In genomic region chr7:54339074-54339473, GRCh38 we compare ENCODE assay signal across 20 cellular contexts.
A peak's percentile ranks its signal among the peaks of the same experiment; 100 is the strongest.
DNase-seq lines count a peak whose midpoint lies in the region; ATAC-seq and TF ChIP-seq lines count a peak whose summit lies in the region.
"Had no signal": no experiment of that assay in that cellular context is flagged by ENCODE, and none has a peak within 500 bp of the region (broad histone marks: within the 10 kb centered on the region; RNA-seq: fewer than 3 reads in every experiment).

No MANE protein-coding gene starts in this region.

- H3K4me3 Mint-ChIP-seq in activated naive CD8-positive, alpha-beta T cell treated with anti-CD3 and anti-CD28 coated beads for 36 hours = no peak overlapping the region
- H3K4me3 Mint-ChIP-seq: activated naive CD8-positive, alpha-beta T cell treated with anti-CD3 and anti-CD28 coated beads, Interleukin-2, amount 10 ng/mL, durations not matched to agents 7 days and 5 days had no signal

- H3K4me3 ChIP-seq in AG10803 (ENCODE audit: low read length) (no peak overlapping the region), fibroblast of the aortic adventitia (ENCODE audit: low read depth, low read length) (no peak overlapping the region)
- H3K4me3 ChIP-seq: BLaER1 treated with 17β-estradiol and CSF1 and Interleukin-3, amounts not matched to agents 10 nM and 100 nM had no signal

- no peak for ATAC-seq in GM18907 (IDR thresholded peaks at IDR 0.05; ENCODE audit: unreplicated experiment)

- no peak for TF ChIP-seq CTCF in AG10803 (conservative IDR thresholded peaks at IDR 0.05; ENCODE audit: low read length)
- TF ChIP-seq CTCF in fibroblast of the aortic adventitia (IDR thresholded peaks at IDR 0.05; ENCODE audit: insufficient read depth, low read length) = no peak

- DNase-seq in AG10803 (ENCODE audit: low read depth) = peak; percentile 3
- DNase-seq in RPMI8226 = peak; percentile 8
- peak; percentile 87 for DNase-seq in fibroblast of the aortic adventitia (ENCODE audit: low read depth)
- DNase-seq in myocyte (ENCODE audit: low read depth) = peak; percentile 86
- no peak for DNase-seq in NCI-H2029 treated with DMSO at 0.1 percent for 48 hours (lab: John Stamatoyannopoulos, UW)
- DNase-seq in activated naive CD8-positive, alpha-beta T cell treated with anti-CD3 and anti-CD28 coated beads for 36 hours = no peak
- no peak for DNase-seq in NOMO-1 treated with DMSO at 0.1 percent for 48 hours (lab: John Stamatoyannopoulos, UW; ENCODE audit: unreplicated experiment)
- DNase-seq: activated CD4-positive, alpha-beta T cell treated with anti-CD3 and anti-CD28 coated beads for 4 hours; activated naive CD8-positive, alpha-beta T cell treated with anti-CD3 and anti-CD28 coated beads, Interleukin-2, amount 10 ng/mL, durations not matched to agents 7 days and 5 days; cortex of kidney; foreskin melanocyte; IMR-90; NCI-H1436; NCI-H526 treated with DMSO at 0.1 percent for 48 hours; SHP77; T-helper 1 cell; trophoblast cell had no signal

- no peaks in the 10 kb centered on the region for H3K4me1 Mint-ChIP-seq in activated naive CD8-positive, alpha-beta T cell treated with anti-CD3 and anti-CD28 coated beads for 36 hours
- H3K4me1 Mint-ChIP-seq: activated naive CD8-positive, alpha-beta T cell treated with anti-CD3 and anti-CD28 coated beads, Interleukin-2, amount 10 ng/mL, durations not matched to agents 7 days and 5 days had no signal

- peaks cover 11% of the 10 kb centered on the region for H3K9me3 Mint-ChIP-seq in activated naive CD8-positive, alpha-beta T cell treated with anti-CD3 and anti-CD28 coated beads for 36 hours

- no peaks in the 10 kb centered on the region for H3K27me3 Mint-ChIP-seq in activated naive CD8-positive, alpha-beta T cell treated with anti-CD3 and anti-CD28 coated beads for 36 hours
- H3K27me3 Mint-ChIP-seq: activated naive CD8-positive, alpha-beta T cell treated with anti-CD3 and anti-CD28 coated beads, Interleukin-2, amount 10 ng/mL, durations not matched to agents 7 days and 5 days; progenitor cell of endocrine pancreas had no signal

- no peaks in the 10 kb centered on the region for H3K36me3 Mint-ChIP-seq in activated naive CD8-positive, alpha-beta T cell treated with anti-CD3 and anti-CD28 coated beads for 36 hours
- H3K36me3 Mint-ChIP-seq: activated naive CD8-positive, alpha-beta T cell treated with anti-CD3 and anti-CD28 coated beads, Interleukin-2, amount 10 ng/mL, durations not matched to agents 7 days and 5 days had no signal

- no peak overlapping the region for H3K27ac Mint-ChIP-seq in activated naive CD8-positive, alpha-beta T cell treated with anti-CD3 and anti-CD28 coated beads for 36 hours
- H3K27ac Mint-ChIP-seq: activated naive CD8-positive, alpha-beta T cell treated with anti-CD3 and anti-CD28 coated beads, Interleukin-2, amount 10 ng/mL, durations not matched to agents 7 days and 5 days; progenitor cell of endocrine pancreas had no signal

Comparison
In these comparisons a context has a peak if more than half of its experiments do, and no peak if none do; other contexts are left out.
1. DNase-seq: peak in AG10803 (single experiment), RPMI8226 (single experiment), fibroblast of the aortic adventitia (single experiment) and myocyte (single experiment); none in NCI-H2029 treated with DMSO at 0.1 percent for 48 hours (single experiment), activated naive CD8-positive, alpha-beta T cell treated with anti-CD3 and anti-CD28 coated beads for 36 hours (single experiment) and NOMO-1 treated with DMSO at 0.1 percent for 48 hours (single experiment).